2 cellular contexts compared by ENCODE assay signal in the genomic region with DNA sequence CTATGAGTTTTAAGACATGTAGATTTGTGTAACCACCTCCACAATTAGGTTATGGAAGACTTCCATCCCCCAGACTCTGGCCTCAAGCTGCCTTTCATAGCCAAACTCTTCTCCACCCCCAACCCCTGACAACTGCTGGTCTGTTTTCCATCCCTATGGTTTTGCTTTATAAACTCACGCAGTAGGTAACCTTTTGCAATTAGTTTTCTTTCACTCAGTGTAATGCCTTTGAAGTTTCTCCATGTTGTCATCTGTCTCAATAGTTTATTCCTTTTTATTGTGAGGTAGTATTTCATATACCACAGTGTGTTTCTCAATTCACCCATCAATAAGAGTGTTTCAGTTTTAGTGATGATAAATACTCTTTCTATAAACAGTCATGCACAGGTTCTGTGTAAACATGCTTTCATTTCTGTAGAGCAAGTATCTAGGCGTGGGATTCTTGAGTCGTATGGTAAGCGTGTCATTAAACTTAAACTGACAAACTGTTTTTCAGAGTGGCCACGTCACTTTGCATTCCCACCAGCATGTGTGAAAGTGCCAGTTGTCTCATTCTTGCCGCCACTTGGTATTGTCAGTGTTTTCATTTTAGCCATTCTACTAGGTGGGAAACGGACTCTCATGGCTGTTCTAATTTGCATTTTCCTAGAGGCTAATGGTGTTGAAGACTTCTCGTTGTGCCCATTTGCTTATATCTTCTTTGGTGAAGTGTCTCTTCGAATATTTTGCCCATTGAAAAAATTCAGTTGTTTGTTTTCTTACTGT.
TF ChIP-seq lines count a peak whose summit lies in the region.

No MANE protein-coding gene starts in this region.

TF ChIP-seq in GM12878, 131 proteins besides CTCF, POLR2A, EP300 and RAD21:
- TF ChIP-seq STAT1 (conservative IDR thresholded peaks at IDR 0.05) = no peak
- TF ChIP-seq, protein P1, sequence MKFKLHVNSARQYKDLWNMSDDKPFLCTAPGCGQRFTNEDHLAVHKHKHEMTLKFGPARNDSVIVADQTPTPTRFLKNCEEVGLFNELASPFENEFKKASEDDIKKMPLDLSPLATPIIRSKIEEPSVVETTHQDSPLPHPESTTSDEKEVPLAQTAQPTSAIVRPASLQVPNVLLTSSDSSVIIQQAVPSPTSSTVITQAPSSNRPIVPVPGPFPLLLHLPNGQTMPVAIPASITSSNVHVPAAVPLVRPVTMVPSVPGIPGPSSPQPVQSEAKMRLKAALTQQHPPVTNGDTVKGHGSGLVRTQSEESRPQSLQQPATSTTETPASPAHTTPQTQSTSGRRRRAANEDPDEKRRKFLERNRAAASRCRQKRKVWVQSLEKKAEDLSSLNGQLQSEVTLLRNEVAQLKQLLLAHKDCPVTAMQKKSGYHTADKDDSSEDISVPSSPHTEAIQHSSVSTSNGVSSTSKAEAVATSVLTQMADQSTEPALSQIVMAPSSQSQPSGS (IDR thresholded peaks at IDR 0.05; ENCODE audit: low read length) = 0 out of 2 replicates have a peak, but pooled peaks have one; percentile 33
TF ChIP-seq in GM12878: peak in this region for 1.

TF ChIP-seq in SK-N-SH, 30 proteins besides CTCF, POLR2A, EP300 and RAD21:
- TF ChIP-seq SMC3 (IDR thresholded peaks at IDR 0.05; ENCODE audit: low read depth, low read length) = no peak
